In the genomic region with DNA sequence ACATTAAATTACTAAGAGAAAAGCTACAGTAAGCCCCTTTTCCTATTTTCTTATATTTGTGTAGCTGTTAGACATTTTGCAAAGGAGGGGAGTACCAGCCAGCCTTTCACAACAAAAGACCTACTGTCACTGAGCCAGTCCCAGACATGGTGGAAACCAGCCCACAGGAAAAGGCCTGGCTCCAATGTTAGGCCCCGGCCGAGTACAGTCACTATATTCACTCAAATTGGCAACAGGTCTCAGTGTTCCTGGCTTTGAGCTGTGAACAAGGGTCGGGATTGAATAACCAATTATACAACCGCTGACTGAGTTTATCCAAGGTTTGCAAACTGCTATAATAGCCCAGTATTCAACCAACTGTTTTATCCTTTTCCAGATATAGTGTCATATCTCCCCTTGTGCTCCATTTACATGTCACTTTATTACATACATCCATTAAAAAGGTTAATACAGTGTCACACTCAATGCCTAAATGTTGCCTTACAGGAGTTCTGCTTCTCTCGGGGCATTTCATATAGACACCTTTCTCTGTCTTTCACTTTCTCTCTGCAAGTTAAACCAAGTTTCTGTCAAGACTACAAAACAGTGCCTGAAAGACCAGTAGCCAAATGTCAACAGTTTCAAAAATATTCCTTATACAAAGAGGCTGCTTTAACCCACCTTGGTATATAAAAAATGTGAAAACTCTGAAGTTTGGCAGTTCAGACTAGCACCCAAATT, we compare ENCODE assay signal across 12 cellular contexts.
DNase-seq lines count a peak whose midpoint lies in the region; ATAC-seq, FAIRE-seq and TF ChIP-seq lines count a peak whose summit lies in the region.
"Had no signal": no experiment of that assay in that cellular context is flagged by ENCODE, and none has a peak within 500 bp of the region (broad histone marks: within the 10 kb centered on the region; RNA-seq: fewer than 3 reads in every experiment).

No MANE protein-coding gene starts in this region.

- peak; percentile 98 to 99 for ATAC-seq in left cardiac atrium
- ATAC-seq in GM18498 (IDR thresholded peaks at IDR 0.05; ENCODE audit: unreplicated experiment) = no peak
- no peak for ATAC-seq in GM21367 (IDR thresholded peaks at IDR 0.05; ENCODE audit: unreplicated experiment)

- FAIRE-seq in D721Med (lab: Jason Lieb, UNC) = peak; percentile 6

- no peaks in the 10 kb centered on the region for H3K9me3 ChIP-seq in osteoblast (ENCODE audit: low read depth, low read length)
- H3K9me3 ChIP-seq: uterus had no signal

- H3K4me2 ChIP-seq in osteoblast (ENCODE audit: insufficient read depth, low read length) = no peak overlapping the region

- no peak overlapping the region for H3K27ac ChIP-seq in osteoblast (ENCODE audit: low read depth, low read length)
- H3K27ac ChIP-seq: uterus had no signal

- no peaks in the 10 kb centered on the region for H3K4me1 ChIP-seq in osteoblast (ENCODE audit: insufficient read depth, low read length)
- H3K4me1 ChIP-seq: uterus had no signal

- no peak for TF ChIP-seq CTCF in D721Med (IDR thresholded peaks at IDR 0.05; ENCODE audit: insufficient read depth, missing control alignments)
- TF ChIP-seq CTCF in osteoblast (IDR thresholded peaks at IDR 0.05; ENCODE audit: extremely low read depth, low read depth, low read length) = no peak

- H3K36me3 ChIP-seq in osteoblast (ENCODE audit: insufficient read depth, low read length) = no peaks in the 10 kb centered on the region
- H3K36me3 ChIP-seq: uterus had no signal

- intact Hi-C loops in left cardiac atrium (cut with DNase I) = no loop called here

- H2AFZ ChIP-seq in osteoblast (ENCODE audit: low read length) = peak overlapping the region; percentile 54

- no peaks in the 10 kb centered on the region for H3K27me3 ChIP-seq in osteoblast (ENCODE audit: insufficient read depth, low read length)
- H3K27me3 ChIP-seq: uterus had no signal

- no peaks in the 10 kb centered on the region for H4K20me1 ChIP-seq in osteoblast (ENCODE audit: insufficient read depth, low read length)

- no peaks in the 10 kb centered on the region for H3K79me2 ChIP-seq in osteoblast (ENCODE audit: insufficient read depth, low read length)

- DNase-seq in D721Med (ENCODE audit: insufficient read length, low spot score) = no peak
- peak in 54 of 56 donors; percentile 1 to 91 (median 68) for DNase-seq in amygdala (lab: John Stamatoyannopoulos, UW)
- peak; percentile 66 for DNase-seq in left cardiac atrium
- DNase-seq in osteoblast (ENCODE audit: insufficient read length, low spot score, missing footprints) = no peak
- DNase-seq in stimulated activated CD4-positive, alpha-beta T cell treated with anti-CD3 and anti-CD28 coated beads, Interleukin-15, amount 100 ng/mL, for 24 hours = no peak
- DNase-seq in iPS-NIHi7 (ENCODE audit: extremely low spot score) = no peak
- DNase-seq: DMS79 treated with DMSO at 0.1 percent for 48 hours, mesenchymal stem cell, NCI-H524 had no signal

- H3K4me3 ChIP-seq in osteoblast (ENCODE audit: insufficient read depth, low read length) = no peak overlapping the region
- H3K4me3 ChIP-seq: uterus had no signal

Comparison
In these comparisons a context has a peak if more than half of its experiments do, and no peak if none do; other contexts are left out.
1. DNase-seq: peak in amygdala (54 of 56) and left cardiac atrium (single experiment); none in D721Med (single experiment), osteoblast (single experiment), stimulated activated CD4-positive, alpha-beta T cell treated with anti-CD3 and anti-CD28 coated beads, Interleukin-15, amount 100 ng/mL, for 24 hours (single experiment) and iPS-NIHi7 (single experiment).
2. ATAC-seq: peak in left cardiac atrium (2 of 2); none in GM18498 (single experiment) and GM21367 (single experiment).